In the genomic region with DNA sequence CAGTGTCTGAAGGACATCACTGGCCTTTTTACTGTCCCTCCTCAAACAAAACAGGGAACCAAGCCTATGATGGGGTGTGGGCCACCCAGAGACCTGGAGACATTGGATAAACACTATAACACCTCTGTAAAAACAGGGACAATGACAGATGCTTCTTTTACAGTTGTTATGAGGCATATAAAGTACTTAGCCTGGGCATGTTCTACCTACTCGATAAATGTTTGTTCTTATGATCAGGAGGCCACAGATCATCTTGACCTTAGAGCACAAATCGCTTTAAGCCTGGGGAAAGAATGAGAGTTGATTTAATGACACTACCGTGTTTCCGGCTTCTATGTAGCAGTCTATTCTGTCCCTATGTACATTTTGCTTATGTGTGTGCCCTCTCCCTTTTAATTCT, we compare ENCODE assay signal across 20 cellular contexts.
"Had no signal": no experiment of that assay in that cellular context is flagged by ENCODE, and none has a peak within 500 bp of the region (broad histone marks: within the 10 kb centered on the region; RNA-seq: fewer than 3 reads in every experiment).

No MANE protein-coding gene starts in this region.

- H3K4me3 Mint-ChIP-seq: activated CD4-positive, alpha-beta T cell treated with anti-CD3 and anti-CD28 coated beads, Interleukin-2, amount 10 ng/mL, durations not matched to agents 24 days and 14 days; activated CD8-positive, alpha-beta T cell treated with anti-CD3 and anti-CD28 coated beads, Interleukin-2, amount 10 ng/mL, durations not matched to agents 7 days and 5 days; activated naive CD8-positive, alpha-beta T cell; activated T-cell treated with anti-CD3 and anti-CD28 coated beads, Interleukin-2, amount 50 U/mL, for 72 hours; endodermal cell; naive B cell; stimulated activated naive B cell treated with anti-CD40 and anti-IgM and Interleukin-4, amounts not matched to agents 10 μg/mL and 1 μg/mL and 100 μg/mL, for 72 hours had no signal

- H3K9me3 Mint-ChIP-seq: activated CD4-positive, alpha-beta T cell treated with anti-CD3 and anti-CD28 coated beads, Interleukin-2, amount 10 ng/mL, durations not matched to agents 24 days and 14 days; endodermal cell; stimulated activated naive B cell treated with anti-CD40 and anti-IgM and Interleukin-4, amounts not matched to agents 10 μg/mL and 1 μg/mL and 100 μg/mL, for 72 hours had no signal

- DNase-seq: activated CD4-positive, alpha-beta T cell treated with anti-CD3 and anti-CD28 coated beads, Interleukin-2, amount 10 ng/mL, durations not matched to agents 24 days and 14 days; activated CD4-positive, CD25-positive, alpha-beta regulatory T cell; activated CD8-positive, alpha-beta memory T cell treated with anti-CD3 and anti-CD28 coated beads, Interleukin-2, amount 50 U/mL, for 4 hours; activated CD8-positive, alpha-beta T cell treated with anti-CD3 and anti-CD28 coated beads, Interleukin-2, amount 10 ng/mL, durations not matched to agents 7 days and 5 days; activated gamma-delta T cell; activated T-cell treated with anti-CD3 and anti-CD28 coated beads, Interleukin-2, amount 50 U/mL, for 72 hours; amniotic stem cell; dorsolateral prefrontal cortex; endodermal cell; gastrocnemius medialis; heart right ventricle; lower lobe of right lung; midbrain; naive B cell; stimulated activated CD4-positive, alpha-beta T cell treated with anti-CD3 and anti-CD28 coated beads, Interleukin-2, amount 100 ng/mL, for 48 hours; stimulated activated naive B cell treated with anti-CD40 and anti-IgM and Interleukin-4, amounts not matched to agents 10 μg/mL and 1 μg/mL and 100 μg/mL, for 72 hours; tibial artery had no signal

- H3K9me3 ChIP-seq: gastrocnemius medialis, heart right ventricle, lower lobe of right lung, neutrophil, tibial artery had no signal

- H3K36me3 ChIP-seq: gastrocnemius medialis, heart right ventricle, lower lobe of right lung, neutrophil, tibial artery had no signal

- FAIRE-seq: TTC549 had no signal

- H3K27me3 ChIP-seq: dorsolateral prefrontal cortex, gastrocnemius medialis, heart right ventricle, neutrophil, tibial artery had no signal

- H3K27ac ChIP-seq: dorsolateral prefrontal cortex, gastrocnemius medialis, heart right ventricle, lower lobe of right lung, neutrophil, tibial artery had no signal

- H3K27me3 Mint-ChIP-seq: activated CD4-positive, alpha-beta T cell treated with anti-CD3 and anti-CD28 coated beads, Interleukin-2, amount 10 ng/mL, durations not matched to agents 24 days and 14 days; activated naive CD8-positive, alpha-beta T cell; naive B cell; stimulated activated naive B cell treated with anti-CD40 and anti-IgM and Interleukin-4, amounts not matched to agents 10 μg/mL and 1 μg/mL and 100 μg/mL, for 72 hours had no signal

- H3K4me3 ChIP-seq: dorsolateral prefrontal cortex, gastrocnemius medialis, heart right ventricle, lower lobe of right lung, tibial artery had no signal

- H3K4me1 Mint-ChIP-seq: naive B cell; stimulated activated naive B cell treated with anti-CD40 and anti-IgM and Interleukin-4, amounts not matched to agents 10 μg/mL and 1 μg/mL and 100 μg/mL, for 72 hours had no signal

- H3K36me3 Mint-ChIP-seq: activated naive CD8-positive, alpha-beta T cell; naive B cell; stimulated activated naive B cell treated with anti-CD40 and anti-IgM and Interleukin-4, amounts not matched to agents 10 μg/mL and 1 μg/mL and 100 μg/mL, for 72 hours had no signal

- H3K4me1 ChIP-seq: gastrocnemius medialis, heart right ventricle, lower lobe of right lung had no signal

- ATAC-seq: activated CD8-positive, alpha-beta T cell treated with anti-CD3 and anti-CD28 coated beads, Interleukin-2, amount 10 ng/mL, durations not matched to agents 7 days and 5 days; activated T-cell treated with anti-CD3 and anti-CD28 coated beads, Interleukin-2, amount 50 U/mL, for 72 hours; gastrocnemius medialis; heart right ventricle; lower lobe of right lung; stimulated activated naive B cell treated with anti-CD40 and anti-IgM and Interleukin-4, amounts not matched to agents 10 μg/mL and 1 μg/mL and 100 μg/mL, for 72 hours had no signal
